In genomic region chr17:38568274-38568673, GRCh38 we compare ENCODE assay signal across 13 cellular contexts. TPM values are rescaled to one million over a fixed set of nuclear protein-coding genes. Genes with fewer than 3 reads are reported as not detected.
"Had no signal": no experiment of that assay in that cellular context is flagged by ENCODE, and none has a peak within 500 bp of the region (broad histone marks: within the 10 kb centered on the region; RNA-seq: fewer than 3 reads in every experiment).

No MANE protein-coding gene starts in this region.

- H3K36me3 Mint-ChIP-seq: activated naive CD4-positive, alpha-beta T cell treated with anti-CD3 and anti-CD28 coated beads, Interleukin-2, amount 10 ng/mL, durations not matched to agents 7 days and 5 days had no signal

- FAIRE-seq: astrocyte had no signal

- H3K27ac Mint-ChIP-seq: activated naive CD4-positive, alpha-beta T cell treated with anti-CD3 and anti-CD28 coated beads, Interleukin-2, amount 10 ng/mL, durations not matched to agents 7 days and 5 days; activated T-helper 17 cell treated with anti-CD3 and anti-CD28 coated beads, Interleukin-2, amount 50 U/mL, for 72 hours; nephron; stimulated activated naive CD8-positive, alpha-beta T cell treated with anti-CD3 and anti-CD28 coated beads, Interleukin-15, Interleukin-2, amounts not matched to agents 100 ng/mL and 50 ng/mL, for 24 hours had no signal

- H3K4me3 Mint-ChIP-seq: activated naive CD4-positive, alpha-beta T cell treated with anti-CD3 and anti-CD28 coated beads, Interleukin-2, amount 10 ng/mL, durations not matched to agents 7 days and 5 days; activated T-helper 17 cell treated with anti-CD3 and anti-CD28 coated beads, Interleukin-2, amount 50 U/mL, for 72 hours; stimulated activated naive CD8-positive, alpha-beta T cell treated with anti-CD3 and anti-CD28 coated beads, Interleukin-15, Interleukin-2, amounts not matched to agents 100 ng/mL and 50 ng/mL, for 24 hours had no signal

- ATAC-seq: activated CD4-positive, CD25-positive, alpha-beta regulatory T cell treated with anti-CD3 and anti-CD28 coated beads, Interleukin-2, amount 50 U/mL, for 24 hours; activated T-helper 17 cell treated with anti-CD3 and anti-CD28 coated beads, Interleukin-2, amount 50 U/mL, for 72 hours; esophagus mucosa; psoas muscle; sciatic nerve had no signal

- H3K4me1 Mint-ChIP-seq: activated T-helper 17 cell treated with anti-CD3 and anti-CD28 coated beads, Interleukin-2, amount 50 U/mL, for 72 hours had no signal

- H3K4me3 ChIP-seq: hepatocyte, psoas muscle, spleen, thoracic aorta had no signal

- H3K27ac ChIP-seq: hepatocyte, psoas muscle, spleen, thoracic aorta had no signal

- H3K4me2 ChIP-seq: hepatocyte had no signal

- H3K36me3 ChIP-seq: spleen, thoracic aorta had no signal

- H3K9me3 Mint-ChIP-seq: activated naive CD4-positive, alpha-beta T cell treated with anti-CD3 and anti-CD28 coated beads, Interleukin-2, amount 10 ng/mL, durations not matched to agents 7 days and 5 days; activated T-helper 17 cell treated with anti-CD3 and anti-CD28 coated beads, Interleukin-2, amount 50 U/mL, for 72 hours; nephron; stimulated activated naive CD8-positive, alpha-beta T cell treated with anti-CD3 and anti-CD28 coated beads, Interleukin-15, Interleukin-2, amounts not matched to agents 100 ng/mL and 50 ng/mL, for 24 hours had no signal

- DNase-seq: activated naive CD4-positive, alpha-beta T cell treated with anti-CD3 and anti-CD28 coated beads, Interleukin-2, amount 10 ng/mL, durations not matched to agents 7 days and 5 days; psoas muscle; spleen had no signal

- H3K79me2 ChIP-seq: hepatocyte had no signal

RNA-seq across cellular contexts. Expression of gene SRCIN1, which starts 37.5 kb away (rescaled TPM):
- total RNA-seq: osteoblast, thoracic aorta had no signal
